11 cellular contexts compared by ENCODE assay signal in the genomic region with DNA sequence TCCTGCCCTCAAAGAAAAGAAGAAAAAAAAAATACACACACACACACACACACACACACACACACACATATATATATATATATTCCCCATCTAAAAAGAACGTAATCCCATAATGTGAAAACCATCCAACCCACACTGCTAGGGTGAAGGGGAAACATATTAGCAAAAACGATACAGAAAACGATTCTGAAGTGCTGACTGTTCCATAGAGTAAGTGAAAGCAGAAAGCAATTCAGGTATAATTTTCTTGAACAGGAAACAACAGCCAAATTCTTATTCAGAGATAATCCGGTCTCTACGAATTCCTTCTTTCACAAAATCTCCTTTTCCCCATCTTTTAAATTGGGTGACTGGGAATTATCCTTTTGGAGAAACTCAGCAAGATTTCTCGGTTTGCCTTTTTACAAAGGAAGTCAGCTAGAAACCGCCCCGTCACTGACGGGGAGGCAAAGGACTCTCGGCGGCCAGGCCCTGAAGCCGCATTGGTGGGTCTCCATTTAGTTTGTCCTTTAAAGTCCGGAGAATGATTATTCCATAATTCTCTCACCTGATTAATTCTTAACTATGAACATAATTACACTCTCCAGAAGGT.
DNase-seq lines count a peak whose midpoint lies in the region; ATAC-seq and TF ChIP-seq lines count a peak whose summit lies in the region.
"Had no signal": no experiment of that assay in that cellular context is flagged by ENCODE, and none has a peak within 500 bp of the region (broad histone marks: within the 10 kb centered on the region; RNA-seq: fewer than 3 reads in every experiment).

No MANE protein-coding gene starts in this region.

- intact Hi-C loops in sciatic nerve (cut with DNase I), result no loop called here
- intact Hi-C loops in activated CD8-positive, alpha-beta T cell treated with anti-CD3 and anti-CD28 coated beads for 36 hours (cut with micrococcal nuclease), result no loop called here
- intact Hi-C loops in mucosa of descending colon (cut with DNase I, micrococcal nuclease), result no loop called here

- ATAC-seq in sciatic nerve (peak; percentile 70), mucosa of descending colon (no peak), HG03039 (IDR thresholded peaks at IDR 0.05; ENCODE audit: unreplicated experiment) (no peak), GM18868 (IDR thresholded peaks at IDR 0.05; ENCODE audit: unreplicated experiment) (no peak)
- ATAC-seq in activated CD8-positive, alpha-beta T cell treated with anti-CD3 and anti-CD28 coated beads for 36 hours, result no peak
- ATAC-seq: effector memory CD8-positive, alpha-beta T cell had no signal

- no peak for TF ChIP-seq CTCF in cardiac fibroblast (IDR thresholded peaks at IDR 0.05; ENCODE audit: low read depth, low read length)
- TF ChIP-seq CTCF in activated CD8-positive, alpha-beta T cell treated with anti-CD3 and anti-CD28 coated beads for 36 hours (IDR thresholded peaks at IDR 0.05), result no peak
- no peak for TF ChIP-seq CTCF in mucosa of descending colon (IDR thresholded peaks at IDR 0.05)

- CTCF ChIA-PET in activated CD8-positive, alpha-beta T cell treated with anti-CD3 and anti-CD28 coated beads for 36 hours (lab: Charles Lee), result no interaction called here

- POLR2A ChIA-PET in activated CD8-positive, alpha-beta T cell treated with anti-CD3 and anti-CD28 coated beads for 36 hours (lab: Charles Lee), result no interaction called here

- H3K4me1 Mint-ChIP-seq in activated CD8-positive, alpha-beta T cell treated with anti-CD3 and anti-CD28 coated beads for 36 hours (ENCODE audit: low read depth), result no peaks in the 10 kb centered on the region
- H3K4me1 Mint-ChIP-seq: CD4-positive, CD25-positive, alpha-beta regulatory T cell had no signal

- H3K4me3 Mint-ChIP-seq in activated CD8-positive, alpha-beta T cell treated with anti-CD3 and anti-CD28 coated beads for 36 hours, result no peak overlapping the region
- H3K4me3 Mint-ChIP-seq: CD4-positive, CD25-positive, alpha-beta regulatory T cell; effector memory CD8-positive, alpha-beta T cell had no signal

- H3K4me1 ChIP-seq in HAP-1 (peaks cover 3% of the 10 kb centered on the region), mucosa of descending colon (ENCODE audit: low read depth) (no peaks in the 10 kb centered on the region)

- no peak overlapping the region for H3K27ac Mint-ChIP-seq in activated CD8-positive, alpha-beta T cell treated with anti-CD3 and anti-CD28 coated beads for 36 hours
- H3K27ac Mint-ChIP-seq: CD4-positive, CD25-positive, alpha-beta regulatory T cell; effector memory CD8-positive, alpha-beta T cell had no signal

- H3K4me3 ChIP-seq in HAP-1 (peak overlapping the region; percentile 31), cardiac fibroblast (replicated peaks in 1 of 2; ENCODE audit: low read depth in 2 of 2, low read length in 2 of 2) (peak overlapping the region; percentile 44 to 47), iPS-18c (ENCODE audit: insufficient read depth, low read depth, low read length) (peak overlapping the region; percentile 49; the same call in 1 of the 2 replicates), mucosa of descending colon (no peak overlapping the region)

- in situ Hi-C loops in HAP-1 (cut with MboI; ENCODE audit: low sequenced_read_pairs), result no loop called here

- H3K27me3 ChIP-seq in HAP-1 (ENCODE audit: low read depth), result peaks cover 4% of the 10 kb centered on the region; the same call in 1 of the 2 replicates

- H3K36me3 Mint-ChIP-seq in activated CD8-positive, alpha-beta T cell treated with anti-CD3 and anti-CD28 coated beads for 36 hours (ENCODE audit: low read depth), result no peaks in the 10 kb centered on the region
- H3K36me3 Mint-ChIP-seq: CD4-positive, CD25-positive, alpha-beta regulatory T cell had no signal

- peak in 1 of 2 experiments; percentile 16 for DNase-seq in HAP-1 (ENCODE audit: low spot score in 2 of 2)
- peak; percentile 27 to 40 for DNase-seq in cardiac fibroblast (ENCODE audit: low read depth in 2 of 2)
- peak; percentile 58 for DNase-seq in sciatic nerve (ENCODE audit: low spot score)
- no peak for DNase-seq in activated CD8-positive, alpha-beta T cell treated with anti-CD3 and anti-CD28 coated beads for 36 hours
- DNase-seq in mucosa of descending colon, result no peak
- DNase-seq: activated CD8-positive, alpha-beta memory T cell treated with anti-CD3 and anti-CD28 coated beads, Interleukin-2, amount 50 U/mL, for 4 hours; CD4-positive, CD25-positive, alpha-beta regulatory T cell; effector memory CD8-positive, alpha-beta T cell had no signal

- no peaks in the 10 kb centered on the region for H3K36me3 ChIP-seq in HAP-1 (replicated peaks)
- H3K36me3 ChIP-seq in mucosa of descending colon (ENCODE audit: low read depth), result no peaks in the 10 kb centered on the region

- H3K9me3 Mint-ChIP-seq in activated CD8-positive, alpha-beta T cell treated with anti-CD3 and anti-CD28 coated beads for 36 hours, result peaks cover 8% of the 10 kb centered on the region

- H3K9me3 ChIP-seq in HAP-1 (no peaks in the 10 kb centered on the region), iPS-18c (ENCODE audit: control insufficient read depth, insufficient read depth, low read length) (no peaks in the 10 kb centered on the region), mucosa of descending colon (no peaks in the 10 kb centered on the region)

- peaks cover 11% of the 10 kb centered on the region for H3K27me3 Mint-ChIP-seq in activated CD8-positive, alpha-beta T cell treated with anti-CD3 and anti-CD28 coated beads for 36 hours
- H3K27me3 Mint-ChIP-seq: CD4-positive, CD25-positive, alpha-beta regulatory T cell; effector memory CD8-positive, alpha-beta T cell had no signal

Comparison
In these comparisons a context has a peak if more than half of its experiments do, and no peak if none do; other contexts are left out.
1. DNase-seq: peak in cardiac fibroblast (2 of 2) and sciatic nerve (single experiment); none in activated CD8-positive, alpha-beta T cell treated with anti-CD3 and anti-CD28 coated beads for 36 hours (single experiment) and mucosa of descending colon (0 of 3).